8 cellular contexts compared by ENCODE assay signal in the genomic region with DNA sequence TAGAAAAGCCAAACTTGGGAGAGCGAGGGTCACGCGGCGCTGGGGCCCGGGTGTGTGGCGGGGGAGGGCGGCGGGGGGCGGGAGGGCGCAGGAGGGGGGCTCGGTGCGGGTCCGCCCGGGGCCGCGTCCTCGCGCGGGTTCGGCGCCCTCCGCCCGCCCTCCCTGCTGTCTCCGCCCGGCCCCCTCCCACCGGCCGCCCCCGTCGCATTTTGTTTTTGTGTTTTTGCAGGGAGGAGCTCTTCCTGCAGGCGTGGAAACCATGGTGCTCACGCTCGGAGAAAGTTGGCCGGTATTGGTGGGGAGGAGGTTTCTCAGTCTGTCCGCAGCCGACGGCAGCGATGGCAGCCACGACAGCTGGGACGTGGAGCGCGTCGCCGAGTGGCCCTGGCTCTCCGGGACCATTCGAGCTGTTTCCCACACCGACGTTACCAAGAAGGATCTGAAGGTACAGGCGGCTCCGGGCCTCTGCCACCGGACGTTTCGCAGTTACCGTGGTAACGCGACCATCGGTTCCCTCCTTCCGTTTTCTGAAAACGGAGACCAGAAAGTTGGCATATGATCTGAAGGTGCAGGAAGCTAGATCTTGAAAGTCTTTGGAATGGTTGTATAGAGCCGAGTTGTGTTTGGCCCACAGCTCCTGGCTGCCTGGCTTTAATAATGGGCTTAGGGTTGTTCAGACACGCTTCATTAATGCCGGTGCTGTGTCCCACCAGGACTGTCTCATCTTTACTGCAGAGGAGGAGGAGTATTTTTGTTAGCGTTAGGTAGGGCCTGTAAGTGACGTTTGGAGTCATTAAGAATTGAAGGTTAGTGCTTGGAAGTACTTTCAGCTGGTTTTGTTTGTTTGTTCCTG. TPM values are rescaled to one million over a fixed set of nuclear protein-coding genes. Genes with fewer than 3 reads are reported as not detected.
A peak's percentile ranks its signal among the peaks of the same experiment; 100 is the strongest.
DNase-seq lines count a peak whose midpoint lies in the region; ATAC-seq and TF ChIP-seq lines count a peak whose summit lies in the region.

No MANE protein-coding gene starts in this region.

- H3K9me3 ChIP-seq in neural progenitor cell (ENCODE audit: low read depth) = peaks cover 28% of the 10 kb centered on the region
- peaks cover 0 to 4% of the 10 kb centered on the region in 2 donors for H3K9me3 ChIP-seq in stomach smooth muscle (ENCODE audit: control insufficient read depth in 2 of 2, low read length in 2 of 2)

- H3K27ac Mint-ChIP-seq in neural progenitor cell = peak overlapping the region; percentile 99

- H3K36me3 Mint-ChIP-seq in neural progenitor cell = peaks cover 39% of the 10 kb centered on the region

- ATAC-seq in HG03342 (IDR thresholded peaks at IDR 0.05; ENCODE audit: unreplicated experiment) = peak; percentile 8

- H3K9me3 Mint-ChIP-seq in neural progenitor cell = peaks cover 32% of the 10 kb centered on the region

- H3K79me2 ChIP-seq in neural progenitor cell (ENCODE audit: low read depth) = peaks cover 53% of the 10 kb centered on the region

- H3K9ac ChIP-seq in neural progenitor cell = peak overlapping the region; percentile 14
- peak overlapping the region; percentile 92 to 94 for H3K9ac ChIP-seq in stomach smooth muscle (ENCODE audit: low read length in 2 of 2)

- peak overlapping the region; percentile 80 for H3K4me2 ChIP-seq in neural progenitor cell

- H3K4me1 Mint-ChIP-seq in neural progenitor cell = peaks cover 28% of the 10 kb centered on the region

- peaks cover 52% of the 10 kb centered on the region for H4K20me1 ChIP-seq in neural progenitor cell (ENCODE audit: low read depth)

- POLR2A ChIA-PET in RWPE1 (lab: Yijun Ruan, JAX; ENCODE audit: low non-redundant PET) = interaction anchor here (0.6 kb wide), 1 partner anchor 269 kb away, joined by 3 read pairs; no protein-coding TSS in a partner anchor

- TF ChIP-seq CTCF in RWPE1 (conservative IDR thresholded peaks at IDR 0.05; ENCODE audit: low read depth) = no peak
- no peak for TF ChIP-seq CTCF in foreskin fibroblast (IDR thresholded peaks at IDR 0.05; ENCODE audit: low read depth, low read length)
- TF ChIP-seq CTCF in neural progenitor cell (IDR thresholded peaks at IDR 0.05) = no peak

- CTCF ChIA-PET in RWPE1 (lab: Yijun Ruan, JAX) = interaction anchor here (0.8 to 1.8 kb wide), 2 partner anchors 44 to 46 kb away, joined by 3 to 8 read pairs; no protein-coding TSS in a partner anchor

- DNase-seq in NCI-H524 (lab: John Stamatoyannopoulos, UW) = peak; percentile 20 to 32
- DNase-seq in NCI-H524 treated with DMSO at 0.1 percent for 48 hours (lab: John Stamatoyannopoulos, UW) = no peak
- DNase-seq in RWPE1 (ENCODE audit: low spot score) = peak; percentile 26
- peak; percentile 53 for DNase-seq in activated gamma-delta T cell (lab: John Stamatoyannopoulos, UW)
- peak; percentile 50 to 74 for DNase-seq in foreskin fibroblast
- DNase-seq in neural progenitor cell (ENCODE audit: low spot score) = peak; percentile 48

- H3F3A ChIP-seq in neural progenitor cell (ENCODE audit: low read depth) = peaks cover 15% of the 10 kb centered on the region

- H3K4me3 ChIP-seq in foreskin fibroblast (ENCODE audit: low read depth in 1 of 2, low read length in 2 of 2) (peak overlapping the region; percentile 68 to 94), neural progenitor cell (peak overlapping the region; percentile 90), stomach smooth muscle (ENCODE audit: low read length in 2 of 2) (peak overlapping the region; percentile 90 to 93)

- H3K27me3 Mint-ChIP-seq in neural progenitor cell (ENCODE audit: insufficient read depth, low read depth) = peaks cover 10% of the 10 kb centered on the region

- peak overlapping the region; percentile 97 for H3K4me3 Mint-ChIP-seq in neural progenitor cell

- H3K4me1 ChIP-seq in neural progenitor cell = peaks cover 16% of the 10 kb centered on the region
- peaks cover 21% of the 10 kb centered on the region for H3K4me1 ChIP-seq in stomach smooth muscle (ENCODE audit: control insufficient read depth, insufficient read depth, low read length)

- H3K36me3 ChIP-seq in neural progenitor cell (peaks cover 17% of the 10 kb centered on the region), stomach smooth muscle (ENCODE audit: control insufficient read depth in 2 of 2, insufficient read depth in 2 of 2, low read length in 2 of 2) (peaks cover 0 to 5% of the 10 kb centered on the region in 2 donors)

- peak overlapping the region; percentile 98 for H3K27ac ChIP-seq in RWPE1
- peak overlapping the region; percentile 34 for H3K27ac ChIP-seq in neural progenitor cell
- peak overlapping the region; percentile 96 for H3K27ac ChIP-seq in stomach smooth muscle (ENCODE audit: low read length)

- H2AFZ ChIP-seq in neural progenitor cell (replicated peaks) = no peak overlapping the region

- H3K27me3 ChIP-seq in neural progenitor cell = no peaks in the 10 kb centered on the region
- H3K27me3 ChIP-seq in stomach smooth muscle (ENCODE audit: control insufficient read depth in 1 of 2, insufficient read depth in 2 of 2, low read length in 2 of 2) = no peaks in the 10 kb centered on the region

RNA-seq across cellular contexts. Expression of gene KDM3A, which starts 0.8 kb away (rescaled TPM):
- total RNA-seq in neural progenitor cell (ENCODE audit: low replicate concordance) = 63.2 and 84.9 TPM in 2 replicates

Comparison
In these comparisons a context has a peak if more than half of its experiments do, and no peak if none do; other contexts are left out.
1. H3K27ac ChIP-seq: peak in every context shown above with its lines; median percentile 98 in RWPE1; 96 in stomach smooth muscle; 34 in neural progenitor cell.